ENCODE assay signal across 9 cellular contexts in genomic region chr17:30234954-30235353, GRCh38. TPM values are rescaled to one million over a fixed set of nuclear protein-coding genes. Genes with fewer than 3 reads are reported as not detected.
DNase-seq lines count a peak whose midpoint lies in the region; ATAC-seq and TF ChIP-seq lines count a peak whose summit lies in the region.
"Had no signal": no experiment of that assay in that cellular context is flagged by ENCODE, and none has a peak within 500 bp of the region (broad histone marks: within the 10 kb centered on the region; RNA-seq: fewer than 3 reads in every experiment).

No MANE protein-coding gene starts in this region.

- no peaks in the 10 kb centered on the region for H3K9me3 ChIP-seq in smooth muscle cell (replicated peaks; ENCODE audit: low read depth)

- WGBS in smooth muscle cell (ENCODE audit: low lambda C conversion rate), result 64% methylated on average over 12 of the region's 12 CpGs

- peak overlapping the region; percentile 89 for H3K4me2 ChIP-seq in smooth muscle cell

- DNase-seq in NCI-H187 (lab: John Stamatoyannopoulos, UW), result peak; percentile 10 to 16
- DNase-seq in NCI-H187 treated with DMSO at 0.1 percent for 48 hours (lab: John Stamatoyannopoulos, UW), result no peak
- peak; percentile 23 to 66 for DNase-seq in NCI-H526 (lab: John Stamatoyannopoulos, UW)
- DNase-seq in fibroblast of peridontal ligament (ENCODE audit: extremely low read depth), result peak; percentile 6
- no peak for DNase-seq in smooth muscle cell (lab: John Stamatoyannopoulos, UW; ENCODE audit: unreplicated experiment)
- no peak for DNase-seq in NCI-H774 (lab: John Stamatoyannopoulos, UW)
- DNase-seq in NCI-H226, result no peak

- H3K36me3 ChIP-seq in smooth muscle cell (ENCODE audit: low read depth), result no peaks in the 10 kb centered on the region

- no peaks in the 10 kb centered on the region for H4K20me1 ChIP-seq in smooth muscle cell (ENCODE audit: low read depth)

- H3K4me1 ChIP-seq in smooth muscle cell (ENCODE audit: low read depth), result peaks cover 9% of the 10 kb centered on the region

- peak overlapping the region; percentile 51 for H3K4me3 ChIP-seq in smooth muscle cell

- H3K27me3 ChIP-seq in smooth muscle cell (ENCODE audit: low read depth), result peaks cover 96% of the 10 kb centered on the region

- H3F3A ChIP-seq in smooth muscle cell (ENCODE audit: low read depth), result no peaks in the 10 kb centered on the region

- no peak overlapping the region for H2AFZ ChIP-seq in smooth muscle cell (ENCODE audit: low read depth)

- TF ChIP-seq CTCF in smooth muscle cell (IDR thresholded peaks at IDR 0.05; ENCODE audit: borderline replicate concordance, insufficient read depth, poor library complexity, severe bottlenecking), result no peak

- no peak for ATAC-seq in HG03457 (IDR thresholded peaks at IDR 0.05; ENCODE audit: unreplicated experiment)

- H3K9ac ChIP-seq in smooth muscle cell (ENCODE audit: low read depth), result no peak overlapping the region

- no peak overlapping the region for H3K27ac ChIP-seq in smooth muscle cell (ENCODE audit: low read depth)

- no peaks in the 10 kb centered on the region for H3K79me2 ChIP-seq in smooth muscle cell (ENCODE audit: low read depth)

RNA-seq across cellular contexts. Expression of gene SLC6A4, which starts 0.5 kb away (rescaled TPM):
- 0.49 and 0.76 TPM in 2 replicates for total RNA-seq in smooth muscle cell
- 0.11 and 0.78 TPM in 2 replicates for polyA plus RNA-seq in smooth muscle cell
- total RNA-seq: T-helper 1 cell treated with Interleukin-12 subunit alpha and Interleukin-12 subunit beta and Interleukin-4 antibody, amounts not matched to agents 30 ng/mL and 1 ng/mL, for 36 hours had no signal

RNA-seq across cellular contexts. Expression of gene BLMH, which starts 56.8 kb away (rescaled TPM):
- 13.2 and 16.0 TPM in 2 replicates for total RNA-seq in smooth muscle cell
- 20.5 and 26.1 TPM in 2 replicates for polyA plus RNA-seq in smooth muscle cell

Comparison
In these comparisons a context has a peak if more than half of its experiments do, and no peak if none do; other contexts are left out.
1. DNase-seq: peak in NCI-H187 (2 of 2), NCI-H526 (2 of 2) and fibroblast of peridontal ligament (single experiment); none in NCI-H187 treated with DMSO at 0.1 percent for 48 hours (single experiment), smooth muscle cell (single experiment), NCI-H774 (single experiment) and NCI-H226 (single experiment).